8 cellular contexts compared by ENCODE assay signal in the genomic region with DNA sequence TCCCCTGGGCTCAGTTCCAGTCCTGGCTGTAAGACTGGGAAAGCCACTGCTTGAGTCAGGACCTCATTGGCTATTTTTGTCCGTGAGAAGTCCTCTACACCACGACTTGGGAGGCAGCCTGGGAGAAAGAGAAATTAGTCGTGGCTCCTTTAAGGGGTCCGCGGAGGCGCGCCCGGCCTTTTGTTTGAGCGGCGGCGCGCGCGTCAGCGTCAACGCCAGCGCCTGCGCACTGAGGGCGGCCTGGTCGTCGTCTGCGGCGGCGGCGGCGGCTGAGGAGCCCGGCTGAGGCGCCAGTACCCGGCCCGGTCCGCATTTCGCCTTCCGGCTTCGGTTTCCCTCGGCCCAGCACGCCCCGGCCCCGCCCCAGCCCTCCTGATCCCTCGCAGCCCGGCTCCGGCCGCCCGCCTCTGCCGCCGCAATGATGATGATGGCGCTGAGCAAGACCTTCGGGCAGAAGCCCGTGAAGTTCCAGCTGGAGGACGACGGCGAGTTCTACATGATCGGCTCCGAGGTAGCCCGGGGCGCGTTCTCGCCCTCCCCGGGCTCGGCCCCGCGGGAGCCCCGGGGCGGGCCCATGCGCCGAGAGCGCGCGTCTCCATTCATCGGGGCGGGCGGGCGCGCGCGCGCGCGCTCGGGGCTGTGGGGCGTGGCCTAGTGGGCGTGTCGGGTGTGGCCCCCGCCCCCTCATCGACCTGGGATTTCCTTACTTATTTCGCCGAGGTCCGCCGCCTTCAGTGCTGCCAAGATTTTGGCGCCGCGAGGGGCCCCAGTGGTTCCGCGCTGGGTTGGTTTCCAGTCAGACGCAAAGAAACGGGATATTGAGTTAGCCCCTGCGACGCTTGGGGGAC. TPM values are rescaled to one million over a fixed set of nuclear protein-coding genes. Genes with fewer than 3 reads are reported as not detected.
DNase-seq lines count a peak whose midpoint lies in the region; ATAC-seq and TF ChIP-seq lines count a peak whose summit lies in the region.

Gene SMARCB1, plus strand, starts transcription at position 215 of the 848 bp plus-strand sequence. Its CDS starts 204 bp downstream, at position 419.

- peak within 1 kb of the TSS; percentile 96 for H3K4me3 ChIP-seq in coronary artery

- no peak for TF ChIP-seq CTCF in coronary artery (IDR thresholded peaks at IDR 0.05)

- H3K36me3 Mint-ChIP-seq in activated CD4-positive, alpha-beta T cell treated with anti-CD3 and anti-CD28 coated beads, Interleukin-2, amount 10 ng/mL, durations not matched to agents 24 days and 14 days (ENCODE audit: low read depth) = peaks cover 7% of the 10 kb centered on the region

- no peaks in the 10 kb centered on the region for H3K27me3 Mint-ChIP-seq in activated CD4-positive, alpha-beta T cell treated with anti-CD3 and anti-CD28 coated beads, Interleukin-2, amount 10 ng/mL, durations not matched to agents 24 days and 14 days

- intact Hi-C loops in activated CD4-positive, alpha-beta T cell treated with anti-CD3 and anti-CD28 coated beads, Interleukin-2, amount 10 ng/mL, durations not matched to agents 24 days and 14 days (cut with micrococcal nuclease) = loop anchor here (1.0 to 2.0 kb wide), 6 partner anchors 15 to 127 kb away; partner anchors contain the start of genes CHCHD10, DERL3, MIF and MMP11

- H3K4me3 Mint-ChIP-seq in activated CD4-positive, alpha-beta T cell treated with anti-CD3 and anti-CD28 coated beads, Interleukin-2, amount 10 ng/mL, durations not matched to agents 24 days and 14 days = peak within 1 kb of the TSS; percentile 88

- peaks cover 28% of the 10 kb centered on the region for H3K4me1 Mint-ChIP-seq in activated CD4-positive, alpha-beta T cell treated with anti-CD3 and anti-CD28 coated beads, Interleukin-2, amount 10 ng/mL, durations not matched to agents 24 days and 14 days

- peak within 1 kb of the TSS; percentile 95 for H3K27ac Mint-ChIP-seq in activated CD4-positive, alpha-beta T cell treated with anti-CD3 and anti-CD28 coated beads, Interleukin-2, amount 10 ng/mL, durations not matched to agents 24 days and 14 days

- DNase-seq in AG08395 (ENCODE audit: low spot score) (peak; percentile 95), NCI-H510A treated with DMSO at 0.1 percent for 48 hours (lab: John Stamatoyannopoulos, UW) (peak; percentile 69), coronary artery (ENCODE audit: low spot score) (peak; percentile 94), left lobe of liver (ENCODE audit: low spot score) (peak; percentile 91)
- DNase-seq in activated CD4-positive, alpha-beta T cell treated with anti-CD3 and anti-CD28 coated beads, Interleukin-2, amount 10 ng/mL, durations not matched to agents 24 days and 14 days = peak; percentile 96
- DNase-seq in stimulated activated CD4-positive, alpha-beta T cell treated with anti-CD3 and anti-CD28 coated beads, Interleukin-1b, Interleukin-23, amount 100 ng/mL, for 48 hours = peak; percentile 88

- peak; percentile 69 for ATAC-seq in GM18909 (IDR thresholded peaks at IDR 0.05; ENCODE audit: poor library complexity, unreplicated experiment)
- ATAC-seq in HG03175 (IDR thresholded peaks at IDR 0.05; ENCODE audit: unreplicated experiment) = peak; percentile 65
- ATAC-seq in left lobe of liver = peak; percentile 93

- no peaks in the 10 kb centered on the region for H3K9me3 Mint-ChIP-seq in activated CD4-positive, alpha-beta T cell treated with anti-CD3 and anti-CD28 coated beads, Interleukin-2, amount 10 ng/mL, durations not matched to agents 24 days and 14 days

- peak within 1 kb of the TSS; percentile 98 to 100 for H3K27ac ChIP-seq in coronary artery

RNA-seq across cellular contexts. Expression of gene SMARCB1, which starts in this region (rescaled TPM):
- 89.9 and 92.2 TPM in 2 replicates for total RNA-seq in activated CD4-positive, alpha-beta T cell treated with anti-CD3 and anti-CD28 coated beads, Interleukin-2, amount 10 ng/mL, durations not matched to agents 24 days and 14 days
- 25.7 TPM for total RNA-seq in left lobe of liver

Comparison
In these comparisons a context has a peak if more than half of its experiments do, and no peak if none do; other contexts are left out.
1. Peak in every context shown above with its lines: DNase-seq, ATAC-seq, H3K4me3 ChIP-seq and H3K27ac ChIP-seq.